1 cellular context compared by ENCODE assay signal in genomic region chr11:130916238-130916855, GRCh38.
TF ChIP-seq lines count a peak whose summit lies in the region.

Gene SNX19, minus strand, starts transcription at chr11:130916479. Its CDS starts 540 bp downstream, at chr11:130915939.

TF ChIP-seq in H1, 55 proteins besides CTCF, POLR2A, EP300 and RAD21:
- TF ChIP-seq SUZ12 (IDR thresholded peaks at IDR 0.05; ENCODE audit: low read length) (no peak), JUN (IDR thresholded peaks at IDR 0.05; ENCODE audit: low read depth, low read length) (no peak), CTBP2 (IDR thresholded peaks at IDR 0.05; ENCODE audit: borderline replicate concordance, insufficient read depth, insufficient read length, low read length) (no peak), CHD2 (IDR thresholded peaks at IDR 0.05; ENCODE audit: low read length) (peak; percentile 67; the same call in 1 of the 2 replicates), KDM4A (IDR thresholded peaks at IDR 0.05; ENCODE audit: low read depth, low read length, severe bottlenecking) (peak; percentile 83), JUND (IDR thresholded peaks at IDR 0.05; ENCODE audit: low read length) (no peak), HDAC2 (IDR thresholded peaks at IDR 0.05; ENCODE audit: borderline replicate concordance in 1 of 2, low read depth in 2 of 2, low read length in 2 of 2) (0 out of 4 replicates have a peak, but pooled peaks of 1 of the 2 experiments have one; percentile 84), YY1 (IDR thresholded peaks at IDR 0.05; ENCODE audit: low read depth, low read length) (no peak; the same call in 1 of the 2 replicates), CBX8 (IDR thresholded peaks at IDR 0.05; ENCODE audit: borderline replicate concordance, low read depth, low read length) (no peak), KDM5A (IDR thresholded peaks at IDR 0.05; ENCODE audit: low read length) (no peak), FOSL1 (IDR thresholded peaks at IDR 0.05; ENCODE audit: insufficient read depth, low read depth, low read length) (peak; percentile 80), TCF12 (IDR thresholded peaks at IDR 0.05; ENCODE audit: low read depth, low read length) (0 out of 2 replicates have a peak, but pooled peaks have one; percentile 44), NRF1 (IDR thresholded peaks at IDR 0.05; ENCODE audit: low read depth, low read length) (no peak), CEBPB (IDR thresholded peaks at IDR 0.05; ENCODE audit: low read depth, low read length) (no peak), TEAD4 (IDR thresholded peaks at IDR 0.05; ENCODE audit: low read depth, low read length) (0 out of 2 replicates have a peak, but pooled peaks have one; percentile 22), CHD1 (IDR thresholded peaks at IDR 0.05; ENCODE audit: low read depth, low read length) (no peak), SRF (IDR thresholded peaks at IDR 0.05; ENCODE audit: low read depth, low read length) (no peak), RNF2 (IDR thresholded peaks at IDR 0.05; ENCODE audit: borderline replicate concordance, low read depth, low read length, missing control alignments, poor library complexity, severe bottlenecking) (no peak), PHF8 (conservative IDR thresholded peaks at IDR 0.05; ENCODE audit: low read depth, low read length) (peak; percentile 98), BCL11A (IDR thresholded peaks at IDR 0.05; ENCODE audit: low read depth in 2 of 2, low read length in 2 of 2) (no peak), GABPA (IDR thresholded peaks at IDR 0.05; ENCODE audit: borderline replicate concordance, insufficient read depth, low read length) (peak; percentile 84), POLR2AphosphoS5 (IDR thresholded peaks at IDR 0.05; ENCODE audit: low read depth, low read length) (peak; percentile 42; the same call in 1 of the 2 replicates), SIX5 (IDR thresholded peaks at IDR 0.05; ENCODE audit: low read depth, low read length) (no peak), RBBP5 (IDR thresholded peaks at IDR 0.05; ENCODE audit: borderline replicate concordance, low read depth, low read length) (peak; percentile 67; the same call in 1 of the 2 replicates), BRCA1 (IDR thresholded peaks at IDR 0.05; ENCODE audit: low read depth, low read length) (no peak), KDM1A (IDR thresholded peaks at IDR 0.05; ENCODE audit: borderline replicate concordance, low read length) (no peak), RFX5 (IDR thresholded peaks at IDR 0.05; ENCODE audit: borderline replicate concordance, low read depth, low read length) (no peak), E2F6 (IDR thresholded peaks at IDR 0.05) (peak; percentile 73), ATF3 (IDR thresholded peaks at IDR 0.05; ENCODE audit: insufficient read depth, low read depth, low read length) (no peak; the same call in 1 of the 2 replicates), BACH1 (IDR thresholded peaks at IDR 0.05; ENCODE audit: low read length) (peak; percentile 65; the same call in 1 of the 2 replicates), ZNF274 (IDR thresholded peaks at IDR 0.05; ENCODE audit: borderline replicate concordance, extremely low read depth, low read length) (no peak), USF2 (IDR thresholded peaks at IDR 0.05; ENCODE audit: low read length) (no peak; the same call in 1 of the 2 replicates), MAFK (IDR thresholded peaks at IDR 0.05; ENCODE audit: low read depth, low read length) (no peak), CBX5 (IDR thresholded peaks at IDR 0.05; ENCODE audit: low read depth, low read length) (no peak), SP4 (IDR thresholded peaks at IDR 0.05; ENCODE audit: low read length) (no peak), POU5F1 (IDR thresholded peaks at IDR 0.05; ENCODE audit: low read depth, low read length) (no peak), TAF1 (IDR thresholded peaks at IDR 0.05; ENCODE audit: low read depth, low read length) (peak; percentile 84), GTF2F1 (IDR thresholded peaks at IDR 0.05; ENCODE audit: borderline replicate concordance, low read depth, low read length) (no peak), CREB1 (IDR thresholded peaks at IDR 0.05) (peak; percentile 85), SP2 (IDR thresholded peaks at IDR 0.05; ENCODE audit: low read length) (no peak), SP1 (IDR thresholded peaks at IDR 0.05; ENCODE audit: low read depth, low read length) (no peak), ATF2 (IDR thresholded peaks at IDR 0.05; ENCODE audit: low read length) (no peak), EGR1 (IDR thresholded peaks at IDR 0.05; ENCODE audit: borderline replicate concordance, low read depth, low read length) (no peak), MAX (IDR thresholded peaks at IDR 0.05) (peak; percentile 88), RXRA (IDR thresholded peaks at IDR 0.05; ENCODE audit: insufficient read depth, low read depth, low read length) (no peak), EZH2 (IDR thresholded peaks at IDR 0.05; ENCODE audit: low read depth, low read length, severe bottlenecking) (no peak), TBP (IDR thresholded peaks at IDR 0.05; ENCODE audit: low read depth, low read length) (peak; percentile 62; the same call in 1 of the 2 replicates), SIN3A (conservative IDR thresholded peaks at IDR 0.05 in 1 of 2, IDR thresholded peaks at IDR 0.05 in 1 of 2; ENCODE audit: low read depth in 1 of 2, low read length in 2 of 2) (0 out of 4 replicates have a peak, but pooled peaks have one; percentile 52 to 74), NANOG (IDR thresholded peaks at IDR 0.05; ENCODE audit: insufficient read depth, low read depth, low read length, poor library complexity, severe bottlenecking) (no peak), HDAC6 (IDR thresholded peaks at IDR 0.05; ENCODE audit: low read depth, low read length) (no peak), ASH2L (IDR thresholded peaks at IDR 0.05; ENCODE audit: low read length) (peak; percentile 77), SAP30 (IDR thresholded peaks at IDR 0.05; ENCODE audit: insufficient read depth, insufficient replicate concordance, low read length) (no peak), TAF7 (optimal IDR thresholded peaks at IDR 0.05; ENCODE audit: borderline replicate concordance, low read depth, low read length) (peak; percentile 74), SIRT6 (IDR thresholded peaks at IDR 0.05; ENCODE audit: low read length) (no peak)
- TF ChIP-seq, protein P1, sequence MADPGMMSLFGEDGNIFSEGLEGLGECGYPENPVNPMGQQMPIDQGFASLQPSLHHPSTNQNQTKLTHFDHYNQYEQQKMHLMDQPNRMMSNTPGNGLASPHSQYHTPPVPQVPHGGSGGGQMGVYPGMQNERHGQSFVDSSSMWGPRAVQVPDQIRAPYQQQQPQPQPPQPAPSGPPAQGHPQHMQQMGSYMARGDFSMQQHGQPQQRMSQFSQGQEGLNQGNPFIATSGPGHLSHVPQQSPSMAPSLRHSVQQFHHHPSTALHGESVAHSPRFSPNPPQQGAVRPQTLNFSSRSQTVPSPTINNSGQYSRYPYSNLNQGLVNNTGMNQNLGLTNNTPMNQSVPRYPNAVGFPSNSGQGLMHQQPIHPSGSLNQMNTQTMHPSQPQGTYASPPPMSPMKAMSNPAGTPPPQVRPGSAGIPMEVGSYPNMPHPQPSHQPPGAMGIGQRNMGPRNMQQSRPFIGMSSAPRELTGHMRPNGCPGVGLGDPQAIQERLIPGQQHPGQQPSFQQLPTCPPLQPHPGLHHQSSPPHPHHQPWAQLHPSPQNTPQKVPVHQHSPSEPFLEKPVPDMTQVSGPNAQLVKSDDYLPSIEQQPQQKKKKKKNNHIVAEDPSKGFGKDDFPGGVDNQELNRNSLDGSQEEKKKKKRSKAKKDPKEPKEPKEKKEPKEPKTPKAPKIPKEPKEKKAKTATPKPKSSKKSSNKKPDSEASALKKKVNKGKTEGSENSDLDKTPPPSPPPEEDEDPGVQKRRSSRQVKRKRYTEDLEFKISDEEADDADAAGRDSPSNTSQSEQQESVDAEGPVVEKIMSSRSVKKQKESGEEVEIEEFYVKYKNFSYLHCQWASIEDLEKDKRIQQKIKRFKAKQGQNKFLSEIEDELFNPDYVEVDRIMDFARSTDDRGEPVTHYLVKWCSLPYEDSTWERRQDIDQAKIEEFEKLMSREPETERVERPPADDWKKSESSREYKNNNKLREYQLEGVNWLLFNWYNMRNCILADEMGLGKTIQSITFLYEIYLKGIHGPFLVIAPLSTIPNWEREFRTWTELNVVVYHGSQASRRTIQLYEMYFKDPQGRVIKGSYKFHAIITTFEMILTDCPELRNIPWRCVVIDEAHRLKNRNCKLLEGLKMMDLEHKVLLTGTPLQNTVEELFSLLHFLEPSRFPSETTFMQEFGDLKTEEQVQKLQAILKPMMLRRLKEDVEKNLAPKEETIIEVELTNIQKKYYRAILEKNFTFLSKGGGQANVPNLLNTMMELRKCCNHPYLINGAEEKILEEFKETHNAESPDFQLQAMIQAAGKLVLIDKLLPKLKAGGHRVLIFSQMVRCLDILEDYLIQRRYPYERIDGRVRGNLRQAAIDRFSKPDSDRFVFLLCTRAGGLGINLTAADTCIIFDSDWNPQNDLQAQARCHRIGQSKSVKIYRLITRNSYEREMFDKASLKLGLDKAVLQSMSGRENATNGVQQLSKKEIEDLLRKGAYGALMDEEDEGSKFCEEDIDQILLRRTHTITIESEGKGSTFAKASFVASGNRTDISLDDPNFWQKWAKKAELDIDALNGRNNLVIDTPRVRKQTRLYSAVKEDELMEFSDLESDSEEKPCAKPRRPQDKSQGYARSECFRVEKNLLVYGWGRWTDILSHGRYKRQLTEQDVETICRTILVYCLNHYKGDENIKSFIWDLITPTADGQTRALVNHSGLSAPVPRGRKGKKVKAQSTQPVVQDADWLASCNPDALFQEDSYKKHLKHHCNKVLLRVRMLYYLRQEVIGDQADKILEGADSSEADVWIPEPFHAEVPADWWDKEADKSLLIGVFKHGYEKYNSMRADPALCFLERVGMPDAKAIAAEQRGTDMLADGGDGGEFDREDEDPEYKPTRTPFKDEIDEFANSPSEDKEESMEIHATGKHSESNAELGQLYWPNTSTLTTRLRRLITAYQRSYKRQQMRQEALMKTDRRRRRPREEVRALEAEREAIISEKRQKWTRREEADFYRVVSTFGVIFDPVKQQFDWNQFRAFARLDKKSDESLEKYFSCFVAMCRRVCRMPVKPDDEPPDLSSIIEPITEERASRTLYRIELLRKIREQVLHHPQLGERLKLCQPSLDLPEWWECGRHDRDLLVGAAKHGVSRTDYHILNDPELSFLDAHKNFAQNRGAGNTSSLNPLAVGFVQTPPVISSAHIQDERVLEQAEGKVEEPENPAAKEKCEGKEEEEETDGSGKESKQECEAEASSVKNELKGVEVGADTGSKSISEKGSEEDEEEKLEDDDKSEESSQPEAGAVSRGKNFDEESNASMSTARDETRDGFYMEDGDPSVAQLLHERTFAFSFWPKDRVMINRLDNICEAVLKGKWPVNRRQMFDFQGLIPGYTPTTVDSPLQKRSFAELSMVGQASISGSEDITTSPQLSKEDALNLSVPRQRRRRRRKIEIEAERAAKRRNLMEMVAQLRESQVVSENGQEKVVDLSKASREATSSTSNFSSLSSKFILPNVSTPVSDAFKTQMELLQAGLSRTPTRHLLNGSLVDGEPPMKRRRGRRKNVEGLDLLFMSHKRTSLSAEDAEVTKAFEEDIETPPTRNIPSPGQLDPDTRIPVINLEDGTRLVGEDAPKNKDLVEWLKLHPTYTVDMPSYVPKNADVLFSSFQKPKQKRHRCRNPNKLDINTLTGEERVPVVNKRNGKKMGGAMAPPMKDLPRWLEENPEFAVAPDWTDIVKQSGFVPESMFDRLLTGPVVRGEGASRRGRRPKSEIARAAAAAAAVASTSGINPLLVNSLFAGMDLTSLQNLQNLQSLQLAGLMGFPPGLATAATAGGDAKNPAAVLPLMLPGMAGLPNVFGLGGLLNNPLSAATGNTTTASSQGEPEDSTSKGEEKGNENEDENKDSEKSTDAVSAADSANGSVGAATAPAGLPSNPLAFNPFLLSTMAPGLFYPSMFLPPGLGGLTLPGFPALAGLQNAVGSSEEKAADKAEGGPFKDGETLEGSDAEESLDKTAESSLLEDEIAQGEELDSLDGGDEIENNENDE (IDR thresholded peaks at IDR 0.05; ENCODE audit: insufficient replicate concordance, low read length), result no peak
